Comparison of ENCODE assay signal across 14 cellular contexts in the genomic region with DNA sequence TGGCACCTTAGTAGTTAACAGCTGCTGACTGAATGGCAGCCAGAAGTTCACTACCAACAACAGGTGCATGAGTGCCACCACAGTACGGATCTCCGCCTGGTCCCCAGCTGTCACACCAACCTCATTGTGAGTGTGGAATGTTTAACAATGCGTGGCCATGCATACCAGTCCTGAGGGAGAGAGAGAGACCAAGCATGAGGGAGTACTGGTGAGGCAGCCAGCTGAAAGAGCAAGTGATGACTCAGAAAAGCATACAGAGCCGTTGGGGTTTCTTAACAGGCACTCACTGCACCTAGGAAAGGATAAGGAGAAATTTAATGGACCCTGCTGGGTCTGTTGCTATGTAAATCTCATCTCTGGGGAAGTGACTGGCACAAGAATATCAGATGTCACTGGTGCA.
DNase-seq lines count a peak whose midpoint lies in the region; ATAC-seq and TF ChIP-seq lines count a peak whose summit lies in the region.
"Had no signal": no experiment of that assay in that cellular context is flagged by ENCODE, and none has a peak within 500 bp of the region (broad histone marks: within the 10 kb centered on the region; RNA-seq: fewer than 3 reads in every experiment).

No MANE protein-coding gene starts in this region.

- H3K4me3 ChIP-seq in epithelial cell of esophagus (ENCODE audit: low read length): no peak overlapping the region
- H3K4me3 ChIP-seq: spleen, thoracic aorta had no signal

- no peak for TF ChIP-seq CTCF in epithelial cell of esophagus (IDR thresholded peaks at IDR 0.05; ENCODE audit: insufficient read depth, low read depth, low read length, missing control alignments)

- DNase-seq in DMS153 (lab: John Stamatoyannopoulos, UW) (peak; percentile 9), DMS153 treated with DMSO at 0.1 percent for 48 hours (lab: John Stamatoyannopoulos, UW; ENCODE audit: unreplicated experiment) (no peak), NCI-H510A treated with DMSO at 0.1 percent for 48 hours (lab: John Stamatoyannopoulos, UW) (peak; percentile 9), epithelial cell of esophagus (ENCODE audit: low read depth) (peak; percentile 25), renal cortical epithelial cell (ENCODE audit: low read depth) (peak; percentile 91), NCI-H69 (lab: John Stamatoyannopoulos, UW) (no peak), HuH-7 (ENCODE audit: low spot score) (no peak)
- DNase-seq: activated CD4-positive, alpha-beta T cell treated with anti-CD3 and anti-CD28 coated beads for 36 hours; activated T-cell treated with anti-CD3 and anti-CD28 coated beads, Interleukin-2, amount 50 U/mL, for 48 hours; CD8-positive, alpha-beta memory T cell; effector memory CD4-positive, alpha-beta T cell; spleen had no signal

- no peak for ATAC-seq in HG03432 (IDR thresholded peaks at IDR 0.05; ENCODE audit: unreplicated experiment)
- ATAC-seq: activated CD4-positive, alpha-beta T cell treated with anti-CD3 and anti-CD28 coated beads for 36 hours had no signal

Comparison
In these comparisons a context has a peak if more than half of its experiments do, and no peak if none do; other contexts are left out.
1. DNase-seq: peak in DMS153 (single experiment), NCI-H510A treated with DMSO at 0.1 percent for 48 hours (single experiment), epithelial cell of esophagus (single experiment) and renal cortical epithelial cell (single experiment); none in DMS153 treated with DMSO at 0.1 percent for 48 hours (single experiment), NCI-H69 (single experiment) and HuH-7 (single experiment).